8 cellular contexts compared by ENCODE assay signal in genomic region chr10:21495686-21496284, GRCh38. TPM values are rescaled to one million over a fixed set of nuclear protein-coding genes. Genes with fewer than 3 reads are reported as not detected.
DNase-seq lines count a peak whose midpoint lies in the region; ATAC-seq and TF ChIP-seq lines count a peak whose summit lies in the region.

No MANE protein-coding gene starts in this region.

- peak; percentile 57 to 77 for TF ChIP-seq CTCF in fibroblast of lung (conservative IDR thresholded peaks at IDR 0.05 in 1 of 2, IDR thresholded peaks at IDR 0.05 in 1 of 2; ENCODE audit: low read depth in 1 of 2, low read length in 2 of 2)

- peak; percentile 98 for DNase-seq in D341Med (ENCODE audit: low spot score)
- DNase-seq in HK-2 (ENCODE audit: unreplicated experiment) = peak; percentile 80
- peak; percentile 46 for DNase-seq in OCI-M2 (lab: John Stamatoyannopoulos, UW; ENCODE audit: unreplicated experiment)
- peak; percentile 82 for DNase-seq in activated T-helper 1 cell treated with anti-CD3 and anti-CD28 coated beads, Interleukin-12 subunit alpha, Interleukin-12 subunit beta, Interleukin-2, Interleukin-4 antibody, amounts not matched to agents 30 ng/mL and 10 ng/mL and 1 ng/mL, durations not matched to agents 14 hours and 24 hours and 36 hours (ENCODE audit: low spot score)
- peak; percentile 73 to 87 for DNase-seq in fibroblast of lung (ENCODE audit: low read depth in 2 of 2)
- peak; percentile 69 to 93 (median 88) for DNase-seq in naive thymus-derived CD8-positive, alpha-beta T cell
- peak; percentile 70 to 92 (median 79) for DNase-seq in stimulated activated naive CD4-positive, alpha-beta T cell (lab: John Stamatoyannopoulos, UW)

- peak overlapping the region; percentile 91 for H2AFZ ChIP-seq in fibroblast of lung (ENCODE audit: low read length)

- POLR2A ChIA-PET in naive thymus-derived CD8-positive, alpha-beta T cell (lab: Charles Lee) = interaction anchor here (0.6 to 1.9 kb wide), 4 partner anchors 12 to 118 kb away, joined by 3 to 5 read pairs (median 4); partner anchors contain the start of gene SKIDA1

- H3K4me3 ChIP-seq in fibroblast of lung (replicated peaks in 1 of 4; ENCODE audit: control extremely low read depth in 1 of 4, insufficient read depth in 1 of 4, low read depth in 3 of 4, low read length in 4 of 4) = peak overlapping the region; percentile 80 to 88 (median 84)

- H3K27ac Mint-ChIP-seq in activated T-helper 1 cell treated with anti-CD3 and anti-CD28 coated beads, Interleukin-12 subunit alpha, Interleukin-12 subunit beta, Interleukin-2, Interleukin-4 antibody, amounts not matched to agents 30 ng/mL and 10 ng/mL and 1 ng/mL, durations not matched to agents 14 hours and 24 hours and 36 hours = no peak overlapping the region
- H3K27ac Mint-ChIP-seq in naive thymus-derived CD8-positive, alpha-beta T cell = peak overlapping the region in 2 of 10 donors; percentile 44 to 68

- no peaks in the 10 kb centered on the region for H3K36me3 ChIP-seq in fibroblast of lung (ENCODE audit: control insufficient read depth, insufficient read depth, low read length)

- H3K27me3 ChIP-seq in fibroblast of lung (ENCODE audit: control insufficient read depth, insufficient read depth, low read length) = no peaks in the 10 kb centered on the region

- no peaks in the 10 kb centered on the region for H4K20me1 ChIP-seq in fibroblast of lung (ENCODE audit: control insufficient read depth, extremely low read depth, insufficient read depth, low read length)

- intact Hi-C loops in activated T-helper 1 cell treated with anti-CD3 and anti-CD28 coated beads, Interleukin-12 subunit alpha, Interleukin-12 subunit beta, Interleukin-2, Interleukin-4 antibody, amounts not matched to agents 30 ng/mL and 10 ng/mL and 1 ng/mL, durations not matched to agents 14 hours and 24 hours and 36 hours (cut with micrococcal nuclease) = loop anchor here (1.0 to 10.0 kb wide), 12 partner anchors 180 to 1681 kb away; partner anchors contain the start of genes COMMD3, DNAJC1, MSRB2 and PLXDC2

- H3K27me3 Mint-ChIP-seq in activated T-helper 1 cell treated with anti-CD3 and anti-CD28 coated beads, Interleukin-12 subunit alpha, Interleukin-12 subunit beta, Interleukin-2, Interleukin-4 antibody, amounts not matched to agents 30 ng/mL and 10 ng/mL and 1 ng/mL, durations not matched to agents 14 hours and 24 hours and 36 hours (ENCODE audit: insufficient read depth) = peaks cover 71% of the 10 kb centered on the region
- H3K27me3 Mint-ChIP-seq in naive thymus-derived CD8-positive, alpha-beta T cell = peaks cover 33 to 66% (median 54%) of the 10 kb centered on the region in 5 donors

- peak overlapping the region; percentile 39 for H3K27ac ChIP-seq in fibroblast of lung (ENCODE audit: insufficient read depth, low read length)

- H3K4me1 Mint-ChIP-seq in activated T-helper 1 cell treated with anti-CD3 and anti-CD28 coated beads, Interleukin-12 subunit alpha, Interleukin-12 subunit beta, Interleukin-2, Interleukin-4 antibody, amounts not matched to agents 30 ng/mL and 10 ng/mL and 1 ng/mL, durations not matched to agents 14 hours and 24 hours and 36 hours (ENCODE audit: low read depth) = peaks cover 20% of the 10 kb centered on the region
- H3K4me1 Mint-ChIP-seq in naive thymus-derived CD8-positive, alpha-beta T cell = peaks cover 8 to 28% (median 22%) of the 10 kb centered on the region in 4 donors

- peaks cover 2% of the 10 kb centered on the region for H3K4me1 ChIP-seq in fibroblast of lung (ENCODE audit: control insufficient read depth, extremely low read depth, insufficient read depth, low read length)

- H3K79me2 ChIP-seq in fibroblast of lung (ENCODE audit: control insufficient read depth, insufficient read depth, low read length) = no peaks in the 10 kb centered on the region

- H3K36me3 Mint-ChIP-seq in activated T-helper 1 cell treated with anti-CD3 and anti-CD28 coated beads, Interleukin-12 subunit alpha, Interleukin-12 subunit beta, Interleukin-2, Interleukin-4 antibody, amounts not matched to agents 30 ng/mL and 10 ng/mL and 1 ng/mL, durations not matched to agents 14 hours and 24 hours and 36 hours (ENCODE audit: low read depth) = no peaks in the 10 kb centered on the region
- H3K36me3 Mint-ChIP-seq in naive thymus-derived CD8-positive, alpha-beta T cell = peaks cover 0 to 4% (median 3%) of the 10 kb centered on the region in 3 donors

- peak overlapping the region; percentile 90 for H3K4me3 Mint-ChIP-seq in activated T-helper 1 cell treated with anti-CD3 and anti-CD28 coated beads, Interleukin-12 subunit alpha, Interleukin-12 subunit beta, Interleukin-2, Interleukin-4 antibody, amounts not matched to agents 30 ng/mL and 10 ng/mL and 1 ng/mL, durations not matched to agents 14 hours and 24 hours and 36 hours
- peak overlapping the region; percentile 77 to 91 (median 88) for H3K4me3 Mint-ChIP-seq in naive thymus-derived CD8-positive, alpha-beta T cell

- peak overlapping the region; percentile 62 for H3K9ac ChIP-seq in fibroblast of lung (ENCODE audit: insufficient read depth, low read length)

- no peaks in the 10 kb centered on the region for H3K9me3 ChIP-seq in fibroblast of lung (ENCODE audit: control insufficient read depth, insufficient read depth, low read depth, low read length)

- peak overlapping the region; percentile 98 for H3K4me2 ChIP-seq in fibroblast of lung (ENCODE audit: extremely low read depth, insufficient read depth, low read length)

- ATAC-seq in GM19455 (IDR thresholded peaks at IDR 0.05; ENCODE audit: unreplicated experiment) = peak; percentile 68
- peak; percentile 82 to 86 for ATAC-seq in naive thymus-derived CD8-positive, alpha-beta T cell

- H3K9me3 Mint-ChIP-seq in activated T-helper 1 cell treated with anti-CD3 and anti-CD28 coated beads, Interleukin-12 subunit alpha, Interleukin-12 subunit beta, Interleukin-2, Interleukin-4 antibody, amounts not matched to agents 30 ng/mL and 10 ng/mL and 1 ng/mL, durations not matched to agents 14 hours and 24 hours and 36 hours = no peaks in the 10 kb centered on the region
- H3K9me3 Mint-ChIP-seq in naive thymus-derived CD8-positive, alpha-beta T cell = peaks cover 0 to 4% (median 0%) of the 10 kb centered on the region in 9 donors

RNA-seq across cellular contexts. Expression of gene SKIDA1, which starts 29.7 kb away (rescaled TPM):
- 0.05 and 0.15 TPM in 2 replicates for total RNA-seq in activated T-helper 1 cell treated with anti-CD3 and anti-CD28 coated beads, Interleukin-12 subunit alpha, Interleukin-12 subunit beta, Interleukin-2, Interleukin-4 antibody, amounts not matched to agents 30 ng/mL and 10 ng/mL and 1 ng/mL, durations not matched to agents 14 hours and 24 hours and 36 hours
- 0.50 and 0.51 TPM in 2 replicates for total RNA-seq in fibroblast of lung
- 0.28 and 0.49 TPM in 2 replicates for polyA plus RNA-seq in fibroblast of lung
- 0.16 and 0.73 TPM in 2 replicates for polyA plus RNA-seq in fibroblast of lung (2012)
- polyA minus RNA-seq in fibroblast of lung (ENCODE audit: low replicate concordance) = 0.15 and 1.1 TPM in 2 replicates
- under 1 TPM in 1 of 2 experiments, not detected in 1; 0.08 TPM for total RNA-seq in naive thymus-derived CD8-positive, alpha-beta T cell
- not detected for polyA plus RNA-seq in naive thymus-derived CD8-positive, alpha-beta T cell

RNA-seq across cellular contexts. Expression of gene MLLT10, which starts 38.2 kb away (rescaled TPM):
- total RNA-seq in activated T-helper 1 cell treated with anti-CD3 and anti-CD28 coated beads, Interleukin-12 subunit alpha, Interleukin-12 subunit beta, Interleukin-2, Interleukin-4 antibody, amounts not matched to agents 30 ng/mL and 10 ng/mL and 1 ng/mL, durations not matched to agents 14 hours and 24 hours and 36 hours = 40.9 and 43.1 TPM in 2 replicates
- 33.1 and 56.3 TPM in 2 replicates for total RNA-seq in fibroblast of lung
- polyA plus RNA-seq in fibroblast of lung = 25.1 and 25.6 TPM in 2 replicates
- polyA plus RNA-seq in fibroblast of lung (2012) = 12.8 and 14.0 TPM in 2 replicates
- polyA minus RNA-seq in fibroblast of lung (ENCODE audit: low replicate concordance) = 12.3 and 26.8 TPM in 2 replicates
- total RNA-seq in naive thymus-derived CD8-positive, alpha-beta T cell = 10 to 100 TPM; 63.5 to 64.7 TPM
- polyA plus RNA-seq in naive thymus-derived CD8-positive, alpha-beta T cell = 1 to 10 TPM; 3.5 to 4.6 (median 4.4) TPM

Comparison
In these comparisons a context has a peak if more than half of its experiments do, and no peak if none do; other contexts are left out.
1. Peak in every context shown above with its lines: DNase-seq, ATAC-seq, H3K4me3 ChIP-seq and H3K27ac ChIP-seq.
2. DNase-seq: peak in every context shown above with its lines; median percentile 98 in D341Med; 88 in naive thymus-derived CD8-positive, alpha-beta T cell; 82 in activated T-helper 1 cell treated with anti-CD3 and anti-CD28 coated beads, Interleukin-12 subunit alpha, Interleukin-12 subunit beta, Interleukin-2, Interleukin-4 antibody, amounts not matched to agents 30 ng/mL and 10 ng/mL and 1 ng/mL, durations not matched to agents 14 hours and 24 hours and 36 hours; 80 in HK-2; 80 in fibroblast of lung; 79 in stimulated activated naive CD4-positive, alpha-beta T cell; 46 in OCI-M2.